Comparison of ENCODE assay signal across 2 cellular contexts in genomic region chr1:42417191-42417590, GRCh38.
TF ChIP-seq lines count a peak whose summit lies in the region.

No MANE protein-coding gene starts in this region.

TF ChIP-seq in GM23338, 12 proteins besides CTCF, POLR2A, EP300 and RAD21:
- TF ChIP-seq POLR2AphosphoS5 (IDR thresholded peaks at IDR 0.05; ENCODE audit: low read depth) (no peak), JUNB (IDR thresholded peaks at IDR 0.05; ENCODE audit: unreplicated experiment) (no peak), EZH2 (IDR thresholded peaks at IDR 0.05; ENCODE audit: low read depth, unreplicated experiment) (no peak), ZNF462 (CRISPR knock-in tag; IDR thresholded peaks at IDR 0.05) (no peak), EZH2phosphoT487 (IDR thresholded peaks at IDR 0.05; ENCODE audit: unreplicated experiment) (no peak), REST (IDR thresholded peaks at IDR 0.05; ENCODE audit: unreplicated experiment) (no peak), NANOG (IDR thresholded peaks at IDR 0.05; ENCODE audit: borderline replicate concordance) (no peak), STAT1 (IDR thresholded peaks at IDR 0.05; ENCODE audit: unreplicated experiment) (no peak), CREB1 (CRISPR knock-in tag; IDR thresholded peaks at IDR 0.05; ENCODE audit: low read depth) (no peak)
- TF ChIP-seq, protein P1, sequence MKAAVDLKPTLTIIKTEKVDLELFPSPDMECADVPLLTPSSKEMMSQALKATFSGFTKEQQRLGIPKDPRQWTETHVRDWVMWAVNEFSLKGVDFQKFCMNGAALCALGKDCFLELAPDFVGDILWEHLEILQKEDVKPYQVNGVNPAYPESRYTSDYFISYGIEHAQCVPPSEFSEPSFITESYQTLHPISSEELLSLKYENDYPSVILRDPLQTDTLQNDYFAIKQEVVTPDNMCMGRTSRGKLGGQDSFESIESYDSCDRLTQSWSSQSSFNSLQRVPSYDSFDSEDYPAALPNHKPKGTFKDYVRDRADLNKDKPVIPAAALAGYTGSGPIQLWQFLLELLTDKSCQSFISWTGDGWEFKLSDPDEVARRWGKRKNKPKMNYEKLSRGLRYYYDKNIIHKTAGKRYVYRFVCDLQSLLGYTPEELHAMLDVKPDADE (IDR thresholded peaks at IDR 0.05): no peak

TF ChIP-seq in IMR-90, 13 proteins besides CTCF, POLR2A, EP300 and RAD21:
- TF ChIP-seq MAZ (IDR thresholded peaks at IDR 0.05; ENCODE audit: borderline replicate concordance, low read depth, low read length) (no peak), BHLHE40 (IDR thresholded peaks at IDR 0.05; ENCODE audit: low read depth, low read length) (no peak), ELK1 (IDR thresholded peaks at IDR 0.05; ENCODE audit: borderline replicate concordance, low read depth, low read length) (no peak), NFE2L2 (IDR thresholded peaks at IDR 0.05; ENCODE audit: low read depth, low read length) (no peak), CHD1 (IDR thresholded peaks at IDR 0.05; ENCODE audit: low read depth, low read length) (no peak), SMC3 (IDR thresholded peaks at IDR 0.05; ENCODE audit: low read depth, low read length) (no peak), USF2 (IDR thresholded peaks at IDR 0.05; ENCODE audit: low read depth, low read length) (no peak), RCOR1 (IDR thresholded peaks at IDR 0.05; ENCODE audit: insufficient replicate concordance, low read length) (no peak), MAFK (IDR thresholded peaks at IDR 0.05; ENCODE audit: low read depth, low read length) (no peak), FOS (IDR thresholded peaks at IDR 0.05; ENCODE audit: low read depth, low read length) (no peak)
